2 cellular contexts compared by ENCODE assay signal in genomic region chr2:89829828-89830227, GRCh38.
TF ChIP-seq lines count a peak whose summit lies in the region.

No MANE protein-coding gene starts in this region.

TF ChIP-seq in IMR-90, 13 proteins besides CTCF, POLR2A, EP300 and RAD21 (continued from another document):
- TF ChIP-seq SMC3 (IDR thresholded peaks at IDR 0.05; ENCODE audit: low read depth, low read length): no peak

TF ChIP-seq in HepG2, 621 proteins besides CTCF, POLR2A, EP300 and RAD21 (continued from another document):
- TF ChIP-seq ZNF512B (CRISPR knock-in tag; IDR thresholded peaks at IDR 0.05; ENCODE audit: borderline replicate concordance) (no peak), ZNF792 (CRISPR knock-in tag; IDR thresholded peaks at IDR 0.05) (no peak), ARNT (IDR thresholded peaks at IDR 0.05) (0 out of 2 replicates have a peak, but pooled peaks have one; percentile 74), RAD51 (IDR thresholded peaks at IDR 0.05; ENCODE audit: borderline replicate concordance) (peak; percentile 13; the same call in 1 of the 2 replicates), PLRG1 (conservative IDR thresholded peaks at IDR 0.05) (peak; percentile 92; the same call in 1 of the 2 replicates), ELF3 (CRISPR knock-in tag; IDR thresholded peaks at IDR 0.05) (no peak), KDM1A (CRISPR knock-in tag; IDR thresholded peaks at IDR 0.05) (no peak), ZNF709 (CRISPR knock-in tag; IDR thresholded peaks at IDR 0.05) (no peak), IKZF1 (IDR thresholded peaks at IDR 0.05) (0 out of 2 replicates have a peak, but pooled peaks have one; percentile 70)
- TF ChIP-seq, protein P1, sequence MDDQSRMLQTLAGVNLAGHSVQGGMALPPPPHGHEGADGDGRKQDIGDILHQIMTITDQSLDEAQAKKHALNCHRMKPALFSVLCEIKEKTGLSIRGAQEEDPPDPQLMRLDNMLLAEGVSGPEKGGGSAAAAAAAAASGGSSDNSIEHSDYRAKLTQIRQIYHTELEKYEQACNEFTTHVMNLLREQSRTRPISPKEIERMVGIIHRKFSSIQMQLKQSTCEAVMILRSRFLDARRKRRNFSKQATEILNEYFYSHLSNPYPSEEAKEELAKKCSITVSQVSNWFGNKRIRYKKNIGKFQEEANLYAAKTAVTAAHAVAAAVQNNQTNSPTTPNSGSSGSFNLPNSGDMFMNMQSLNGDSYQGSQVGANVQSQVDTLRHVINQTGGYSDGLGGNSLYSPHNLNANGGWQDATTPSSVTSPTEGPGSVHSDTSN (CRISPR knock-in tag; IDR thresholded peaks at IDR 0.05; ENCODE audit: borderline replicate concordance): no peak
TF ChIP-seq in HepG2: peak in this region for 5.
